Comparison of ENCODE assay signal across 23 cellular contexts in the genomic region with DNA sequence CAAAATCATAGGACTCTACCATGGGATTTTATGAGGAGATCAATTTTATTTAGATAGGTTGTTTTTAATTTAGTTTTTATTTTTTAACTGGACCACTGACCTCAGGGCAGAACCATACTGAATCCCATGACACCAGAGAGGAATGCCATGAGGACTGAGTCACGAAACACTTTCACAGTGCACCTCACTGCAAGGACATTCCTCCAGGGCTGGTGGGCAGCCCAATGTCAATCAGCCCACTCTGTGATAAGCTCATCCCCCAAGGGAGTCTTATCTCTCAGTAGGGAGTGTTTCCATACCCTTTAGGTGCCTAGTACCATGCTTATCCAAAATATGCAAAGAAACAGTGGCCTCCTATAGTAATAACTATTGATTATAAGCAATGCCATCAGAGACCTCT.
"Had no signal": no experiment of that assay in that cellular context is flagged by ENCODE, and none has a peak within 500 bp of the region (broad histone marks: within the 10 kb centered on the region; RNA-seq: fewer than 3 reads in every experiment).

No MANE protein-coding gene starts in this region.

- ATAC-seq: activated T-cell treated with anti-CD3 and anti-CD28 coated beads, Interleukin-2, amount 50 U/mL, for 4 hours; T-cell had no signal

- DNase-seq: activated B cell treated with CpG ODN at 0.5 μM for 24 hours; activated CD4-positive, alpha-beta memory T cell treated with anti-CD3 and anti-CD28 coated beads for 36 hours; activated CD4-positive, alpha-beta T cell treated with anti-CD3 and anti-CD28 coated beads for 1 hour; activated CD4-positive, alpha-beta T cell treated with anti-CD3 and anti-CD28 coated beads, Interleukin-2, amount 10 ng/mL, durations not matched to agents 24 days and 14 days; activated CD8-positive, alpha-beta memory T cell treated with anti-CD3 and anti-CD28 coated beads for 24 hours; activated effector memory CD4-positive, alpha-beta T cell treated with anti-CD3 and anti-CD28 coated beads, Interleukin-2, amount 50 U/mL, for 16 hours; activated naive CD4-positive, alpha-beta T cell treated with Interleukin-2 at 50 U/mL for 16 hours; activated T-cell treated with anti-CD3 and anti-CD28 coated beads, Interleukin-2, amount 50 U/mL, for 4 hours; central memory CD4-positive, alpha-beta T cell; NCI-H1092 treated with DMSO at 0.1 percent for 48 hours; NCI-H1417 treated with DMSO at 0.1 percent for 48 hours; NCI-H1694; NCI-H2029; NCI-H2107; NCI-H2171 treated with DMSO at 0.1 percent for 48 hours; NCI-H345; NCI-H510A; NCI-H526 treated with DMSO at 0.1 percent for 48 hours; NCI-H82; SIG-M5; T-cell; T-helper 2 cell; T1000 had no signal
